Comparison of ENCODE assay signal across 29 cellular contexts in the genomic region with DNA sequence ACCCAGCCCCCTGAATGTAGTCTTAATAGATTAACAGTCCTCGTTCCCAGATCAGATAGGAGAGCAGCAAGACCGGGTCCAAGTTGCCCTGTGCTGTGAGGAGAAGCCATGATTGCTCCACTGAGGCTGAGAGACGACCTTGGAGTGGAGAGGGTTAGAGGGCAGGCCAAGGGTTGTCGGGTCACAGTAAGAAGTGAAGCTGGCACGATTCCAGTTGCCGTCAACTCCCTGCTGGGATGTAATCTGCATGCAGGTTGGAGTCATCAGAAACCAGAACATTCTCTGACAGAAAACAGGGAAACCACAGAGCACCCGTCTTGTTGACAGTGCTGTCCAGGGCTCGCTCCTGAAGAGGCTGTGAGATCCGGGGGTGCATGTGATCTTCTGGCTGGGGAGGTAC.
"Had no signal": no experiment of that assay in that cellular context is flagged by ENCODE, and none has a peak within 500 bp of the region (broad histone marks: within the 10 kb centered on the region; RNA-seq: fewer than 3 reads in every experiment).

No MANE protein-coding gene starts in this region.

- H3K4me3 ChIP-seq: adrenal gland, ascending aorta, cardiac muscle cell, esophagus muscularis mucosa, heart right ventricle, psoas muscle, right atrium auricular region, spleen, testis, transverse colon had no signal

- H3K4me1 Mint-ChIP-seq: naive B cell had no signal

- ATAC-seq: activated CD4-positive, CD25-positive, alpha-beta regulatory T cell treated with anti-CD3 and anti-CD28 coated beads, Interleukin-2, amount 50 U/mL, for 24 hours; foreskin keratinocyte; heart right ventricle; left ventricle myocardium superior; psoas muscle had no signal

- H3K27me3 ChIP-seq: adrenal gland, ascending aorta, cardiac muscle cell, right atrium auricular region, testis, transverse colon had no signal

- H3K4me3 Mint-ChIP-seq: activated naive CD8-positive, alpha-beta T cell treated with anti-CD3 and anti-CD28 coated beads for 36 hours; brain; mesothelial cell of epicardium; naive B cell; nephron progenitor cell had no signal

- H3K36me3 Mint-ChIP-seq: activated naive CD8-positive, alpha-beta T cell treated with anti-CD3 and anti-CD28 coated beads for 36 hours; brain; mesothelial cell of epicardium; naive B cell had no signal

- H3K9me3 Mint-ChIP-seq: activated naive CD8-positive, alpha-beta T cell treated with anti-CD3 and anti-CD28 coated beads for 36 hours; brain; mesothelial cell of epicardium; naive B cell; nephron progenitor cell had no signal

- H3K27ac ChIP-seq: adrenal gland, ascending aorta, cardiac muscle cell, esophagus muscularis mucosa, foreskin keratinocyte, heart right ventricle, parathyroid adenoma, psoas muscle, right atrium auricular region, spleen, testis, transverse colon, VCaP had no signal

- H3K9me3 ChIP-seq: adrenal gland, ascending aorta, esophagus muscularis mucosa, heart right ventricle, psoas muscle, right atrium auricular region, spleen, testis, transverse colon had no signal

- H3K27ac Mint-ChIP-seq: activated naive CD8-positive, alpha-beta T cell treated with anti-CD3 and anti-CD28 coated beads for 36 hours; mesothelial cell of epicardium; naive B cell; nephron progenitor cell had no signal

- H3K4me1 ChIP-seq: adrenal gland, ascending aorta, esophagus muscularis mucosa, foreskin keratinocyte, parathyroid adenoma, psoas muscle, right atrium auricular region, spleen, testis had no signal

- H3K79me2 ChIP-seq: parathyroid adenoma had no signal

- H3K9ac ChIP-seq: parathyroid adenoma had no signal

- H2AFZ ChIP-seq: parathyroid adenoma had no signal

- DNase-seq: activated CD4-positive, alpha-beta T cell treated with anti-CD3 and anti-CD28 coated beads for 48 hours; activated CD4-positive, alpha-beta T cell treated with anti-CD3 and anti-CD28 coated beads, Interleukin-2, amount 50 U/mL, for 48 hours; activated effector memory CD4-positive, alpha-beta T cell treated with Interleukin-2 at 50 U/mL for 16 hours; activated naive CD4-positive, alpha-beta T cell treated with Interleukin-2 at 50 U/mL for 16 hours; activated naive CD8-positive, alpha-beta T cell treated with anti-CD3 and anti-CD28 coated beads for 36 hours; cortex of kidney; foreskin keratinocyte; heart right ventricle; left ventricle myocardium superior; mammary epithelial cell; naive B cell; nephron progenitor cell; occipital lobe; psoas muscle; spleen; stimulated activated naive CD4-positive, alpha-beta T cell; T-helper 1 cell; testis; transverse colon had no signal

- H3K36me3 ChIP-seq: adrenal gland, ascending aorta, cardiac muscle cell, esophagus muscularis mucosa, heart right ventricle, right atrium auricular region, spleen, transverse colon had no signal
